15 cellular contexts compared by ENCODE assay signal in genomic region chr9:133877327-133877726, GRCh38.
DNase-seq lines count a peak whose midpoint lies in the region; ATAC-seq, FAIRE-seq and TF ChIP-seq lines count a peak whose summit lies in the region.
"Had no signal": no experiment of that assay in that cellular context is flagged by ENCODE, and none has a peak within 500 bp of the region (broad histone marks: within the 10 kb centered on the region; RNA-seq: fewer than 3 reads in every experiment).

No MANE protein-coding gene starts in this region.

- no peak for FAIRE-seq in H1 (lab: Jason Lieb, UNC)

- H3K36me3 ChIP-seq in H1 (ENCODE audit: control insufficient read depth in 2 of 4, insufficient read depth in 4 of 4, low read length in 3 of 4), result no peaks in the 10 kb centered on the region

- no peaks in the 10 kb centered on the region for H3K27me3 Mint-ChIP-seq in mesothelial cell of epicardium (ENCODE audit: low read depth)
- H3K27me3 Mint-ChIP-seq in stimulated activated naive B cell treated with anti-CD40 and anti-IgM and Interleukin-4, amounts not matched to agents 10 μg/mL and 1 μg/mL and 100 μg/mL, for 72 hours, result no peaks in the 10 kb centered on the region
- H3K27me3 Mint-ChIP-seq: CD4-positive, CD25-positive, alpha-beta regulatory T cell had no signal

- H3K27ac ChIP-seq in RWPE1 (peak overlapping the region; percentile 100), H1 (ENCODE audit: low read depth, low read length) (no peak overlapping the region)

- peaks cover 0 to 18% (median 6%) of the 10 kb centered on the region in 4 experiments; a peak in 6 of 7 replicates for H3K4me1 ChIP-seq in H1 (replicated peaks in 1 of 4; ENCODE audit: control insufficient read depth in 3 of 4, insufficient read depth in 4 of 4, low read length in 3 of 4)

- ATAC-seq in stimulated activated naive B cell treated with anti-CD40 and anti-IgM and Interleukin-4, amounts not matched to agents 10 μg/mL and 1 μg/mL and 100 μg/mL, for 72 hours (replicated peaks), result no peak
- no peak for ATAC-seq in GM21737 (IDR thresholded peaks at IDR 0.05; ENCODE audit: unreplicated experiment)
- ATAC-seq: HCT116 had no signal

- no peaks in the 10 kb centered on the region for H3K9me3 Mint-ChIP-seq in mesothelial cell of epicardium
- H3K9me3 Mint-ChIP-seq in stimulated activated naive B cell treated with anti-CD40 and anti-IgM and Interleukin-4, amounts not matched to agents 10 μg/mL and 1 μg/mL and 100 μg/mL, for 72 hours, result no peaks in the 10 kb centered on the region
- H3K9me3 Mint-ChIP-seq: CD4-positive, CD25-positive, alpha-beta regulatory T cell had no signal

- CTCF ChIA-PET in RWPE1 (lab: Yijun Ruan, JAX) (interaction anchor here (0.5 to 1.3 kb wide), 7 partner anchors 55 to 562 kb away, joined by 3 to 6 read pairs (median 4); no protein-coding TSS in a partner anchor), H1 (lab: Charles Lee; ENCODE audit: partially characterized antibody) (interaction anchor here (1.0 to 5.8 kb wide), 14 partner anchors 9 to 117 kb away, joined by 3 to 41 read pairs (median 6); no protein-coding TSS in a partner anchor)

- DNase-seq in RWPE1 (ENCODE audit: low spot score) (no peak), H1 (ENCODE audit: low read depth in 1 of 2, low spot score in 2 of 2) (no peak), mesothelial cell of epicardium (ENCODE audit: low spot score in 2 of 2, unreplicated experiment in 2 of 2) (no peak), RKO (ENCODE audit: low spot score) (no peak)
- DNase-seq in stimulated activated naive B cell treated with anti-CD40 and anti-IgM and Interleukin-4, amounts not matched to agents 10 μg/mL and 1 μg/mL and 100 μg/mL, for 72 hours, result no peak
- no peak for DNase-seq in stimulated activated CD4-positive, alpha-beta T cell treated with anti-CD3 and anti-CD28 coated beads, Interleukin-4, amount 100 ng/mL, for 24 hours
- DNase-seq: Calu3; CD4-positive, CD25-positive, alpha-beta regulatory T cell; DMS53; KBM-7; NCI-H1417 treated with DMSO at 0.1 percent for 48 hours; NCI-H2029; OCI-M1 had no signal

- no peak overlapping the region for H3K4me3 Mint-ChIP-seq in mesothelial cell of epicardium
- H3K4me3 Mint-ChIP-seq in stimulated activated naive B cell treated with anti-CD40 and anti-IgM and Interleukin-4, amounts not matched to agents 10 μg/mL and 1 μg/mL and 100 μg/mL, for 72 hours, result no peak overlapping the region
- H3K4me3 Mint-ChIP-seq: CD4-positive, CD25-positive, alpha-beta regulatory T cell had no signal

- TF ChIP-seq CTCF in RWPE1 (conservative IDR thresholded peaks at IDR 0.05; ENCODE audit: low read depth) (no peak), H1 (IDR thresholded peaks at IDR 0.05; ENCODE audit: control extremely low read depth in 1 of 3, insufficient read depth in 1 of 3, low read depth in 1 of 3, low read length in 3 of 3) (no peak), mesothelial cell of epicardium (IDR thresholded peaks at IDR 0.05; ENCODE audit: unreplicated experiment) (no peak)

- no peak overlapping the region for H2BK20ac ChIP-seq in H1 (ENCODE audit: low read length)

- no peaks in the 10 kb centered on the region for H3K27me3 ChIP-seq in H1 (replicated peaks in 1 of 4; ENCODE audit: control insufficient read depth in 3 of 4, extremely low read depth in 1 of 4, insufficient read depth in 3 of 4, low read length in 3 of 4)

- peaks cover 12% of the 10 kb centered on the region for H3K79me1 ChIP-seq in H1 (ENCODE audit: low read depth, low read length)

- H3K23ac ChIP-seq in H1 (ENCODE audit: insufficient read length), result no peak overlapping the region

- H3K18ac ChIP-seq in H1 (ENCODE audit: extremely low read depth, low read length), result no peak overlapping the region

- H2BK120ac ChIP-seq in H1 (replicated peaks; ENCODE audit: low read depth, low read length), result no peak overlapping the region

- no peak overlapping the region for H3K4me3 ChIP-seq in H1 (ENCODE audit: extremely low read depth in 1 of 4, insufficient read depth in 2 of 4, low read depth in 3 of 4, low read length in 4 of 4)

- peaks cover 87% of the 10 kb centered on the region for H3K4me1 Mint-ChIP-seq in mesothelial cell of epicardium
- H3K4me1 Mint-ChIP-seq in stimulated activated naive B cell treated with anti-CD40 and anti-IgM and Interleukin-4, amounts not matched to agents 10 μg/mL and 1 μg/mL and 100 μg/mL, for 72 hours, result peaks cover 30 to 76% of the 10 kb centered on the region in 2 donors
- H3K4me1 Mint-ChIP-seq: CD4-positive, CD25-positive, alpha-beta regulatory T cell had no signal

- H4K8ac ChIP-seq in H1 (ENCODE audit: extremely low read depth, insufficient read depth, low read length), result no peak overlapping the region

- no peak for TF ChIP-seq POLR2A in H1 (IDR thresholded peaks at IDR 0.05; ENCODE audit: control extremely low read depth in 1 of 2, low read depth in 2 of 2, low read length in 2 of 2)

- no peak overlapping the region for H2BK12ac ChIP-seq in H1 (ENCODE audit: low read depth, low read length)

- no peak overlapping the region for H3K4ac ChIP-seq in H1 (replicated peaks; ENCODE audit: insufficient read length, low read depth, low read length)

- POLR2A ChIA-PET in RWPE1 (lab: Yijun Ruan, JAX; ENCODE audit: low non-redundant PET) (no interaction called here), H1 (lab: Charles Lee; ENCODE audit: partially characterized antibody) (no interaction called here)

- H2BK15ac ChIP-seq in H1 (ENCODE audit: low read length), result no peak overlapping the region

- WGBS in H1 (ENCODE audit: extremely low coverage in 1 of 2, insufficient coverage in 1 of 2, insufficient read length in 1 of 2, insufficient replicate concordance in 2 of 2, low coverage in 1 of 2, low lambda C conversion rate in 2 of 2, missing lambda C conversion rate in 1 of 2), 2 experiments, result 83% methylated on average over 5 of the region's 5 CpGs; no CpG with 5 or more reads in 1 of the 2 experiments

- H3K4me2 ChIP-seq in H1 (ENCODE audit: insufficient read depth in 1 of 2, low read depth in 2 of 2, low read length in 2 of 2), result no peak overlapping the region

- H3K14ac ChIP-seq in H1 (ENCODE audit: insufficient read length), result no peak overlapping the region

- H3K56ac ChIP-seq in H1 (replicated peaks; ENCODE audit: insufficient read length, low read depth, low read length), result no peak overlapping the region

- peak overlapping the region; percentile 52; the same call in 1 of the 2 replicates for H2BK5ac ChIP-seq in H1 (ENCODE audit: low read depth, low read length)

- 0 out of 2 replicates have a peak overlapping the region, but pooled peaks have one; percentile 72 for H2AK5ac ChIP-seq in H1 (ENCODE audit: low read depth, low read length)

- H2AFZ ChIP-seq in H1 (ENCODE audit: low read length), result no peak overlapping the region

- no peak overlapping the region for H4K91ac ChIP-seq in H1 (replicated peaks; ENCODE audit: insufficient read length, low read length)

- no peaks in the 10 kb centered on the region for H3K23me2 ChIP-seq in H1 (ENCODE audit: low read depth, low read length)

- TF ChIP-seq EP300 in H1 (IDR thresholded peaks at IDR 0.05; ENCODE audit: borderline replicate concordance in 1 of 2, low read depth in 2 of 2, low read length in 2 of 2), result no peak

- no peak overlapping the region for H4K5ac ChIP-seq in H1 (ENCODE audit: insufficient read length, low read depth, low read length)

- H3K27ac Mint-ChIP-seq in mesothelial cell of epicardium, result peak overlapping the region; percentile 99
- peak overlapping the region; percentile 73 for H3K27ac Mint-ChIP-seq in stimulated activated naive B cell treated with anti-CD40 and anti-IgM and Interleukin-4, amounts not matched to agents 10 μg/mL and 1 μg/mL and 100 μg/mL, for 72 hours
- H3K27ac Mint-ChIP-seq: CD4-positive, CD25-positive, alpha-beta regulatory T cell had no signal

- peaks cover 1 to 17% of the 10 kb centered on the region in 2 experiments for H4K20me1 ChIP-seq in H1 (replicated peaks in 1 of 2; ENCODE audit: control insufficient read depth in 1 of 2, insufficient read depth in 2 of 2, low read length in 2 of 2)

- no peaks in the 10 kb centered on the region for H3K36me3 Mint-ChIP-seq in mesothelial cell of epicardium
- H3K36me3 Mint-ChIP-seq in stimulated activated naive B cell treated with anti-CD40 and anti-IgM and Interleukin-4, amounts not matched to agents 10 μg/mL and 1 μg/mL and 100 μg/mL, for 72 hours, result peaks cover 9 to 27% of the 10 kb centered on the region in 2 donors
- H3K36me3 Mint-ChIP-seq: CD4-positive, CD25-positive, alpha-beta regulatory T cell had no signal

- H3K9me3 ChIP-seq in H1 (ENCODE audit: insufficient read depth in 2 of 2, low read depth in 1 of 2, low read length in 1 of 2), result no peaks in the 10 kb centered on the region

- TF ChIP-seq RAD21 in H1 (IDR thresholded peaks at IDR 0.05 in 1 of 2, conservative IDR thresholded peaks at IDR 0.05 in 1 of 2; ENCODE audit: low read depth in 2 of 2, low read length in 2 of 2), result no peak

- H3K79me2 ChIP-seq in H1 (ENCODE audit: control insufficient read depth in 1 of 2, insufficient read depth in 2 of 2, low read length in 2 of 2), result peaks cover 0 to 49% of the 10 kb centered on the region in 2 experiments; a peak in 2 of 4 replicates

- no peak overlapping the region for H3K9ac ChIP-seq in H1 (replicated peaks in 1 of 4; ENCODE audit: extremely low read depth in 1 of 4, low read depth in 3 of 4, low read length in 3 of 4)

TF ChIP-seq in H1, 55 proteins besides CTCF, POLR2A, EP300 and RAD21:
- TF ChIP-seq CHD1 (IDR thresholded peaks at IDR 0.05; ENCODE audit: low read depth, low read length), result no peak
TF ChIP-seq in H1: peak in this region for 0.
